ENCODE assay signal across 8 cellular contexts in the genomic region with DNA sequence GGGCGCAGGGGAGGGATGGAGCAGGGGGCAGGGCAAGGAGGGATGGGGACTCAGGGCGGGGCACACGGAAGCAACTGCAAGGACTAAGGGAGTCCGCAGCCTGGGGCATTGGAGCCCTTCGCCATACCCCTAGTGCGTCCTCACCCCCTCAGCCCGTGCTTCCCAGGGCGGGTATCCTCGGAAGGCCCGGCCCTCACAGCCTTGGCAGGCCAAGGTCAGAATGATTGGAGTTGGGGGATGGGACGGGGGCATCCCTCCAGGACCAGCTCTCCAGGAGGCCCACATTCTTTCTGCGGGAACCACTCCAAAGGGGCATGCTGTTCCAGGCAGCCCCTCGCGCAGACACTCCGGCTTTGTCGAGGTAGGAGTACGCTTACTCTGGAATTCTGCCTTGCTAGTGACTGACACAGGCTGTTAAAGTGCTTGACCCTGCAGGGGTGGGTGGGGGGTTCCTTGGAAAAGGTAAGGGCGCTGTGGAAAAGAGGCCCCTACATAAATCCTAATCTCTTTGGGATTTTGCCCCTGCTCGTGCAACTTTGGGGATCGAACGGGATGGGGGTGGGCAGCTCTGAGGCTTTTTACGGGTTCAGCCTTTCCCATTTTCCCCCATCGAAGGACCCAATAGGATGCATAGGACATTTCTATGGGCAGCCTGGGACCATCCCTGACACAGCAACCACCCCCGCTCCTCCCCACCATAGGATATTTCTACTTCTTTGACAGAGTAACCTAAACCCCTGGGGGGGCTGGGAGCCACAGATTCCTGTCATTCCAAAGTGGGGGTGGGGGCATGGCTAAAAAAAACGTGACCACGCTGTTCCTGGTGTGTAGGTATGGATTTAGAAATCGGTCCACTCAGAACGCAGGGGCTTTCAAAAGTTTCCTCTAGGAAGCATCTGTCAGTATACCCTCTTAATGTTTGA. TPM values are rescaled to one million over a fixed set of nuclear protein-coding genes. Genes with fewer than 3 reads are reported as not detected.
DNase-seq lines count a peak whose midpoint lies in the region; ATAC-seq and TF ChIP-seq lines count a peak whose summit lies in the region.

No MANE protein-coding gene starts in this region.

- H3K9me3 Mint-ChIP-seq in T-helper 1 cell treated with Interleukin-12 subunit alpha and Interleukin-12 subunit beta and Interleukin-4 antibody, amounts not matched to agents 30 μg/mL and 1 μg/mL, for 36 hours = no peaks in the 10 kb centered on the region
- H3K9me3 Mint-ChIP-seq in activated B cell treated with CpG ODN at 0.5 μM for 24 hours = no peaks in the 10 kb centered on the region

- H3K4me1 Mint-ChIP-seq in T-helper 1 cell treated with Interleukin-12 subunit alpha and Interleukin-12 subunit beta and Interleukin-4 antibody, amounts not matched to agents 30 μg/mL and 1 μg/mL, for 36 hours (ENCODE audit: low read depth) = peaks cover 37% of the 10 kb centered on the region
- peaks cover 42% of the 10 kb centered on the region for H3K4me1 Mint-ChIP-seq in activated B cell treated with CpG ODN at 0.5 μM for 24 hours

- TF ChIP-seq CTCF in activated B cell treated with CpG ODN at 0.5 μM for 24 hours (IDR thresholded peaks at IDR 0.05) = no peak

- H3K9me3 ChIP-seq in subcutaneous abdominal adipose tissue (ENCODE audit: control insufficient read depth in 5 of 5, low read length in 5 of 5) = no peaks in the 10 kb centered on the region

- POLR2A ChIA-PET in activated B cell treated with CpG ODN at 0.5 μM for 24 hours (lab: Charles Lee) = interaction anchor here (0.6 to 2.6 kb wide), 36 partner anchors 13 to 1982 kb away, joined by 3 to 46 read pairs (median 6); partner anchors contain the start of genes ABCB10, ARF1, GUK1 and IBA57

- peak overlapping the region; percentile 77 to 90 (median 88) for H3K4me3 ChIP-seq in subcutaneous abdominal adipose tissue (ENCODE audit: low read depth in 1 of 5, low read length in 5 of 5)

- no peak overlapping the region for H3K27ac ChIP-seq in subcutaneous abdominal adipose tissue (ENCODE audit: low read depth, low read length)

- H3K27ac Mint-ChIP-seq in T-helper 1 cell treated with Interleukin-12 subunit alpha and Interleukin-12 subunit beta and Interleukin-4 antibody, amounts not matched to agents 30 μg/mL and 1 μg/mL, for 36 hours = peak overlapping the region; percentile 86
- H3K27ac Mint-ChIP-seq in activated B cell treated with CpG ODN at 0.5 μM for 24 hours = peak overlapping the region; percentile 76

- H3K4me3 Mint-ChIP-seq in T-helper 1 cell treated with Interleukin-12 subunit alpha and Interleukin-12 subunit beta and Interleukin-4 antibody, amounts not matched to agents 30 μg/mL and 1 μg/mL, for 36 hours = peak overlapping the region; percentile 76
- H3K4me3 Mint-ChIP-seq in activated B cell treated with CpG ODN at 0.5 μM for 24 hours = peak overlapping the region; percentile 90

- CTCF ChIA-PET in activated B cell treated with CpG ODN at 0.5 μM for 24 hours (lab: Charles Lee) = no interaction called here

- peak overlapping the region in 3 of 5 donors; percentile 44 to 69 (median 48) for H3K9ac ChIP-seq in subcutaneous abdominal adipose tissue (ENCODE audit: low read length in 5 of 5)

- H3K36me3 Mint-ChIP-seq in T-helper 1 cell treated with Interleukin-12 subunit alpha and Interleukin-12 subunit beta and Interleukin-4 antibody, amounts not matched to agents 30 μg/mL and 1 μg/mL, for 36 hours (ENCODE audit: low read depth) = peaks cover 15% of the 10 kb centered on the region
- peaks cover 21% of the 10 kb centered on the region for H3K36me3 Mint-ChIP-seq in activated B cell treated with CpG ODN at 0.5 μM for 24 hours (ENCODE audit: low read depth)

- no peaks in the 10 kb centered on the region for H3K27me3 Mint-ChIP-seq in T-helper 1 cell treated with Interleukin-12 subunit alpha and Interleukin-12 subunit beta and Interleukin-4 antibody, amounts not matched to agents 30 μg/mL and 1 μg/mL, for 36 hours (ENCODE audit: low read depth)
- H3K27me3 Mint-ChIP-seq in activated B cell treated with CpG ODN at 0.5 μM for 24 hours = no peaks in the 10 kb centered on the region

- peaks cover 0 to 27% (median 8%) of the 10 kb centered on the region in 5 donors for H3K36me3 ChIP-seq in subcutaneous abdominal adipose tissue (ENCODE audit: control insufficient read depth in 5 of 5, insufficient read depth in 5 of 5, low read length in 5 of 5)

- DNase-seq in T-helper 1 cell (no peak), activated B cell treated with CpG ODN at 0.5 μM for 24 hours (no peak), iPS-NIHi7 (ENCODE audit: extremely low spot score) (peak; percentile 36), COLO668 (lab: John Stamatoyannopoulos, UW; ENCODE audit: unreplicated experiment) (no peak), SIG-M5 (lab: John Stamatoyannopoulos, UW) (no peak), LoVo (ENCODE audit: low spot score) (no peak)

- intact Hi-C loops in activated B cell treated with CpG ODN at 0.5 μM for 24 hours (cut with micrococcal nuclease) = loop anchor here (1.0 to 5.0 kb wide), 7 partner anchors 50 to 619 kb away; partner anchors contain the start of genes GUK1 and RNF187

- peaks cover 7 to 51% (median 46%) of the 10 kb centered on the region in 5 donors for H3K4me1 ChIP-seq in subcutaneous abdominal adipose tissue (ENCODE audit: control insufficient read depth in 5 of 5, insufficient read depth in 5 of 5, low read length in 5 of 5)

- no peaks in the 10 kb centered on the region for H3K27me3 ChIP-seq in subcutaneous abdominal adipose tissue (ENCODE audit: control insufficient read depth in 5 of 5, insufficient read depth in 4 of 5, low read length in 5 of 5)

- ATAC-seq in activated B cell treated with CpG ODN at 0.5 μM for 24 hours (ENCODE audit: low read depth) = no peak

RNA-seq across cellular contexts. Expression of gene TRIM11, which starts 0.7 kb away (rescaled TPM):
- 39.5 and 41.5 TPM in 2 replicates for total RNA-seq in activated B cell treated with CpG ODN at 0.5 μM for 24 hours

RNA-seq across cellular contexts. Expression of gene TRIM17, which starts 9.3 kb away (rescaled TPM):
- not detected in 2 replicates for total RNA-seq in activated B cell treated with CpG ODN at 0.5 μM for 24 hours
